ENCODE assay signal across 18 cellular contexts in genomic region chr1:7230121-7230895, GRCh38.
DNase-seq lines count a peak whose midpoint lies in the region; ATAC-seq and TF ChIP-seq lines count a peak whose summit lies in the region.
"Had no signal": no experiment of that assay in that cellular context is flagged by ENCODE, and none has a peak within 500 bp of the region (broad histone marks: within the 10 kb centered on the region; RNA-seq: fewer than 3 reads in every experiment).

No MANE protein-coding gene starts in this region.

- DNase-seq in NCI-H510A treated with DMSO at 0.1 percent for 48 hours (lab: John Stamatoyannopoulos, UW) (peak; percentile 26), NCI-H510A (lab: John Stamatoyannopoulos, UW) (no peak), NCI-H82 treated with DMSO at 0.1 percent for 48 hours (lab: John Stamatoyannopoulos, UW; ENCODE audit: unreplicated experiment) (peak; percentile 77), esophagus muscularis mucosa (ENCODE audit: extremely low spot score) (peak; percentile 39), type B pancreatic cell (ENCODE audit: extremely low spot score, unreplicated experiment) (peak; percentile 67), neural progenitor cell (ENCODE audit: low spot score) (no peak)
- DNase-seq: 8988T; CD4-positive, CD25-positive, alpha-beta regulatory T cell; COR-L47; GDM1; H9; MV-4-11; NCI-H187; OCI-M1; Right ventricle myocardium superior had no signal

- no peaks in the 10 kb centered on the region for H3K36me3 ChIP-seq in esophagus muscularis mucosa
- H3K36me3 ChIP-seq in neural progenitor cell: no peaks in the 10 kb centered on the region

- 90% methylated on average over 9 of the region's 17 CpGs for WGBS in esophagus muscularis mucosa

- no peak overlapping the region for H3K4me2 ChIP-seq in neural progenitor cell
- H3K4me2 ChIP-seq: KMS-11 had no signal

- H3K4me1 Mint-ChIP-seq in type B pancreatic cell (ENCODE audit: unreplicated experiment): no peaks in the 10 kb centered on the region
- peaks cover 36% of the 10 kb centered on the region for H3K4me1 Mint-ChIP-seq in neural progenitor cell
- H3K4me1 Mint-ChIP-seq: CD4-positive, CD25-positive, alpha-beta regulatory T cell had no signal

- H3K27me3 Mint-ChIP-seq in type B pancreatic cell (no peaks in the 10 kb centered on the region), neural progenitor cell (ENCODE audit: insufficient read depth, low read depth) (peaks cover 6% of the 10 kb centered on the region)
- H3K27me3 Mint-ChIP-seq: CD4-positive, CD25-positive, alpha-beta regulatory T cell had no signal

- H3K4me3 Mint-ChIP-seq in type B pancreatic cell (no peak overlapping the region), neural progenitor cell (no peak overlapping the region)
- H3K4me3 Mint-ChIP-seq: CD4-positive, CD25-positive, alpha-beta regulatory T cell; H9 had no signal

- H3K9me3 Mint-ChIP-seq in type B pancreatic cell: no peaks in the 10 kb centered on the region
- peaks cover 2% of the 10 kb centered on the region for H3K9me3 Mint-ChIP-seq in neural progenitor cell
- H3K9me3 Mint-ChIP-seq: H9 had no signal

- intact Hi-C loops in esophagus muscularis mucosa (cut with DNase I): no loop called here

- no peak overlapping the region for H3K27ac ChIP-seq in esophagus muscularis mucosa (replicated peaks in 1 of 4)
- H3K27ac ChIP-seq in neural progenitor cell: no peak overlapping the region
- H3K27ac ChIP-seq: KMS-11 had no signal

- H3K36me3 Mint-ChIP-seq in type B pancreatic cell (no peaks in the 10 kb centered on the region), neural progenitor cell (no peaks in the 10 kb centered on the region)
- H3K36me3 Mint-ChIP-seq: CD4-positive, CD25-positive, alpha-beta regulatory T cell had no signal

- H3F3A ChIP-seq in neural progenitor cell (ENCODE audit: low read depth): no peaks in the 10 kb centered on the region

- H3K9ac ChIP-seq in neural progenitor cell: no peak overlapping the region
- H3K9ac ChIP-seq: KMS-11 had no signal

- TF ChIP-seq CTCF in esophagus muscularis mucosa (IDR thresholded peaks at IDR 0.05) (no peak), type B pancreatic cell (conservative IDR thresholded peaks at IDR 0.05) (no peak), neural progenitor cell (IDR thresholded peaks at IDR 0.05) (no peak)

- H3K4me3 ChIP-seq in esophagus muscularis mucosa (no peak overlapping the region), neural progenitor cell (no peak overlapping the region)

- ATAC-seq in HG03025 (IDR thresholded peaks at IDR 0.05; ENCODE audit: low FRiP score, unreplicated experiment): no peak
- ATAC-seq in HG03108 (IDR thresholded peaks at IDR 0.05; ENCODE audit: unreplicated experiment): no peak

- no peak overlapping the region for H2AFZ ChIP-seq in neural progenitor cell (replicated peaks)

- H4K20me1 ChIP-seq in neural progenitor cell (ENCODE audit: low read depth): no peaks in the 10 kb centered on the region

- H3K27ac Mint-ChIP-seq in type B pancreatic cell (no peak overlapping the region), neural progenitor cell (no peak overlapping the region)
- H3K27ac Mint-ChIP-seq: CD4-positive, CD25-positive, alpha-beta regulatory T cell had no signal

- H3K27me3 ChIP-seq in esophagus muscularis mucosa (peaks cover 0 to 11% (median 0%) of the 10 kb centered on the region in 4 donors), neural progenitor cell (no peaks in the 10 kb centered on the region)

- no peak for TF ChIP-seq POLR2A in esophagus muscularis mucosa (IDR thresholded peaks at IDR 0.05; ENCODE audit: low read depth)

- H3K9me3 ChIP-seq in esophagus muscularis mucosa (no peaks in the 10 kb centered on the region), neural progenitor cell (ENCODE audit: low read depth) (no peaks in the 10 kb centered on the region)

- H3K4me1 ChIP-seq in esophagus muscularis mucosa (no peaks in the 10 kb centered on the region), neural progenitor cell (peaks cover 25% of the 10 kb centered on the region)

- no peak for TF ChIP-seq EP300 in esophagus muscularis mucosa (IDR thresholded peaks at IDR 0.05)

- H3K79me2 ChIP-seq in neural progenitor cell (ENCODE audit: low read depth): no peaks in the 10 kb centered on the region

Comparison
In these comparisons a context has a peak if more than half of its experiments do, and no peak if none do; other contexts are left out.
1. DNase-seq: peak in NCI-H510A treated with DMSO at 0.1 percent for 48 hours (single experiment), NCI-H82 treated with DMSO at 0.1 percent for 48 hours (single experiment), esophagus muscularis mucosa (single experiment) and type B pancreatic cell (single experiment); none in NCI-H510A (single experiment) and neural progenitor cell (single experiment).